ENCODE assay signal across 8 cellular contexts in genomic region chr17:42682400-42683384, GRCh38. TPM values are rescaled to one million over a fixed set of nuclear protein-coding genes. Genes with fewer than 3 reads are reported as not detected.
DNase-seq lines count a peak whose midpoint lies in the region; ATAC-seq and TF ChIP-seq lines count a peak whose summit lies in the region.

Gene CNTNAP1, plus strand, starts transcription at chr17:42682531. Its CDS starts 299 bp downstream, at chr17:42682830.

- intact Hi-C loops in esophagus squamous epithelium (cut with DNase I), result loop anchor here (5.0 kb wide), 1 partner anchor 105 kb away; the partner anchor contains the start of gene PSMC3IP
- intact Hi-C loops in naive thymus-derived CD4-positive, alpha-beta T cell (cut with micrococcal nuclease), result no loop called here

- no peak for ATAC-seq in naive thymus-derived CD4-positive, alpha-beta T cell

- H3K4me3 ChIP-seq in esophagus squamous epithelium, result peak within 1 kb of the TSS; percentile 20 to 66 (median 47)
- H3K4me3 ChIP-seq in naive thymus-derived CD4-positive, alpha-beta T cell (ENCODE audit: low read length), result peak within 1 kb of the TSS; percentile 27

- TF ChIP-seq POLR2A in esophagus squamous epithelium (IDR thresholded peaks at IDR 0.05), result no peak

- peak within 1 kb of the TSS in 3 of 9 donors; percentile 9 to 51 (median 46) for H3K27ac Mint-ChIP-seq in naive thymus-derived CD4-positive, alpha-beta T cell

- peaks cover 0 to 24% (median 0%) of the 10 kb centered on the region in 4 donors for H3K27me3 ChIP-seq in esophagus squamous epithelium
- H3K27me3 ChIP-seq in naive thymus-derived CD4-positive, alpha-beta T cell (ENCODE audit: control insufficient read depth in 2 of 2, insufficient read depth in 2 of 2, low read length in 2 of 2), result peaks cover 4 to 5% of the 10 kb centered on the region in 2 donors

- CTCF ChIA-PET in naive thymus-derived CD4-positive, alpha-beta T cell (lab: Charles Lee), result interaction anchor here (1.2 kb wide), 1 partner anchor 104 kb away, joined by 5 read pairs; the partner anchor contains the start of gene PSMC3IP

- POLR2A ChIA-PET in naive thymus-derived CD4-positive, alpha-beta T cell (lab: Charles Lee), result interaction anchor here (1.0 kb wide), 2 partner anchors 24 to 74 kb away, joined by 3 read pairs; no protein-coding TSS in a partner anchor

- no peaks in the 10 kb centered on the region for H3K9me3 ChIP-seq in esophagus squamous epithelium
- H3K9me3 ChIP-seq in naive thymus-derived CD4-positive, alpha-beta T cell (ENCODE audit: control insufficient read depth in 2 of 3, low read length in 3 of 3), result no peaks in the 10 kb centered on the region

- peaks cover 23 to 42% (median 28%) of the 10 kb centered on the region in 5 donors for H3K27me3 Mint-ChIP-seq in naive thymus-derived CD4-positive, alpha-beta T cell

- 1% methylated on average over 15 to 26 of the region's 51 CpGs for WGBS in esophagus squamous epithelium, 2 donors

- H3K36me3 ChIP-seq in esophagus squamous epithelium, result no peaks in the 10 kb centered on the region
- no peaks in the 10 kb centered on the region for H3K36me3 ChIP-seq in naive thymus-derived CD4-positive, alpha-beta T cell (ENCODE audit: control insufficient read depth in 2 of 3, insufficient read depth in 3 of 3, low read length in 3 of 3)

- TF ChIP-seq CTCF in esophagus squamous epithelium (IDR thresholded peaks at IDR 0.05), result no peak

- peaks cover 30 to 53% (median 45%) of the 10 kb centered on the region in 7 donors for H3K4me1 Mint-ChIP-seq in naive thymus-derived CD4-positive, alpha-beta T cell

- peaks cover 0 to 11% (median 0%) of the 10 kb centered on the region in 11 donors for H3K9me3 Mint-ChIP-seq in naive thymus-derived CD4-positive, alpha-beta T cell

- DNase-seq in SIG-M5 treated with dmso at 0.1 percent for 504 hours (lab: John Stamatoyannopoulos, UW; ENCODE audit: unreplicated experiment), result peak; percentile 13
- no peak for DNase-seq in SIG-M5 (lab: John Stamatoyannopoulos, UW)
- DNase-seq in NCI-H1105 (lab: John Stamatoyannopoulos, UW), result peak; percentile 43
- peak; percentile 41 to 52 for DNase-seq in activated CD4-positive, alpha-beta T cell treated with anti-CD3 and anti-CD28 coated beads, Interleukin-2, amount 50 U/mL, for 48 hours
- DNase-seq in esophagus squamous epithelium (lab: John Stamatoyannopoulos, UW), result no peak
- peak in 1 of 9 donors; percentile 49 for DNase-seq in naive thymus-derived CD4-positive, alpha-beta T cell
- no peak for DNase-seq in NAMALWA (ENCODE audit: low spot score)
- DNase-seq in stimulated activated CD4-positive, alpha-beta T cell treated with anti-CD3 and anti-CD28 coated beads, Interleukin-4, amount 100 ng/mL, for 1 hour, result no peak

- peaks cover 0 to 6% (median 0%) of the 10 kb centered on the region in 5 donors for H3K36me3 Mint-ChIP-seq in naive thymus-derived CD4-positive, alpha-beta T cell

- peak within 1 kb of the TSS; percentile 55 to 94 (median 69) for H3K4me3 Mint-ChIP-seq in naive thymus-derived CD4-positive, alpha-beta T cell

- H3K27ac ChIP-seq in esophagus squamous epithelium, result peak within 1 kb of the TSS; percentile 3 to 78 (median 54)
- no peak within 1 kb of the TSS for H3K27ac ChIP-seq in naive thymus-derived CD4-positive, alpha-beta T cell (ENCODE audit: low read depth, low read length)

- peaks cover 46 to 65% (median 50%) of the 10 kb centered on the region in 3 donors for H3K4me1 ChIP-seq in esophagus squamous epithelium
- H3K4me1 ChIP-seq in naive thymus-derived CD4-positive, alpha-beta T cell (ENCODE audit: control insufficient read depth in 2 of 2, insufficient read depth in 2 of 2, low read length in 2 of 2), result peaks cover 30 to 39% of the 10 kb centered on the region in 2 donors

RNA-seq across cellular contexts. Expression of gene CNTNAP1, which starts in this region (rescaled TPM):
- under 1 TPM; 0.15 to 0.88 (median 0.43) TPM for total RNA-seq in esophagus squamous epithelium
- total RNA-seq in naive thymus-derived CD4-positive, alpha-beta T cell, result 1 to 10 TPM in 4 of 5 experiments, under 1 TPM in 1; 0.92 to 2.4 (median 2.1) TPM
- under 1 TPM; 0.04 to 0.86 TPM for polyA plus RNA-seq in naive thymus-derived CD4-positive, alpha-beta T cell

Comparison
In these comparisons a context has a peak if more than half of its experiments do, and no peak if none do; other contexts are left out.
1. DNase-seq: peak in SIG-M5 treated with dmso at 0.1 percent for 504 hours (single experiment), NCI-H1105 (single experiment) and activated CD4-positive, alpha-beta T cell treated with anti-CD3 and anti-CD28 coated beads, Interleukin-2, amount 50 U/mL, for 48 hours (2 of 2); none in SIG-M5 (single experiment), esophagus squamous epithelium (single experiment), NAMALWA (single experiment) and stimulated activated CD4-positive, alpha-beta T cell treated with anti-CD3 and anti-CD28 coated beads, Interleukin-4, amount 100 ng/mL, for 1 hour (single experiment).